In genomic region chr20:33515569-33516216, GRCh38 we compare ENCODE assay signal across 1 cellular context.
A peak's percentile ranks its signal among the peaks of the same experiment; 100 is the strongest.
TF ChIP-seq lines count a peak whose summit lies in the region.

No MANE protein-coding gene starts in this region.

TF ChIP-seq in K562, 482 proteins besides CTCF, POLR2A, EP300 and RAD21 (continued from another document):
- no peak for TF ChIP-seq TAF9B (IDR thresholded peaks at IDR 0.05; ENCODE audit: partially characterized antibody)
- TF ChIP-seq ZNF217 (CRISPR knock-in tag; IDR thresholded peaks at IDR 0.05): no peak
- TF ChIP-seq ETV5 (CRISPR knock-in tag; IDR thresholded peaks at IDR 0.05; ENCODE audit: low read depth): no peak
- no peak for TF ChIP-seq IRF2 (CRISPR knock-in tag; IDR thresholded peaks at IDR 0.05)
- TF ChIP-seq MXD1 (CRISPR knock-in tag; IDR thresholded peaks at IDR 0.05; ENCODE audit: borderline replicate concordance, poor library complexity, severe bottlenecking): no peak
- no peak for TF ChIP-seq POLR2G (IDR thresholded peaks at IDR 0.05; ENCODE audit: low read depth, low read length)
- TF ChIP-seq CTCFL (IDR thresholded peaks at IDR 0.05; ENCODE audit: borderline replicate concordance, insufficient read depth, low read depth, low read length, poor library complexity, severe bottlenecking): peak; percentile 56
- TF ChIP-seq ZNF384 (IDR thresholded peaks at IDR 0.05; ENCODE audit: low read depth, low read length): peak; percentile 95
- TF ChIP-seq KDM1A (IDR thresholded peaks at IDR 0.05): peak; percentile 50 to 59; a peak in 3 of 4 replicates
- no peak for TF ChIP-seq DEAF1 (CRISPR knock-in tag; IDR thresholded peaks at IDR 0.05)
- TF ChIP-seq PHF21A (IDR thresholded peaks at IDR 0.05; ENCODE audit: borderline replicate concordance, low read depth): no peak
- no peak for TF ChIP-seq HSF4 (CRISPR knock-in tag; IDR thresholded peaks at IDR 0.05; ENCODE audit: borderline replicate concordance)
- no peak for TF ChIP-seq BDP1 (IDR thresholded peaks at IDR 0.05; ENCODE audit: insufficient read depth, insufficient read length)
- TF ChIP-seq TFAP4 (CRISPR knock-in tag; IDR thresholded peaks at IDR 0.05; ENCODE audit: borderline replicate concordance): no peak
- TF ChIP-seq PPARD (CRISPR knock-in tag; IDR thresholded peaks at IDR 0.05): no peak
- no peak for TF ChIP-seq ZNF57 (CRISPR knock-in tag; IDR thresholded peaks at IDR 0.05)
